Comparison of ENCODE assay signal across 22 cellular contexts in genomic region chr14:77926942-77927341, GRCh38.
DNase-seq lines count a peak whose midpoint lies in the region; ATAC-seq, FAIRE-seq and TF ChIP-seq lines count a peak whose summit lies in the region.
"Had no signal": no experiment of that assay in that cellular context is flagged by ENCODE, and none has a peak within 500 bp of the region (broad histone marks: within the 10 kb centered on the region; RNA-seq: fewer than 3 reads in every experiment).

No MANE protein-coding gene starts in this region.

- CTCF ChIA-PET in HepG2 (lab: Yijun Ruan, JAX; ENCODE audit: low intra/inter-chr PET ratio, low total read pairs), result no interaction called here

- no peaks in the 10 kb centered on the region for H3F3A ChIP-seq in neural progenitor cell (ENCODE audit: low read depth)

- FAIRE-seq in HepG2 (lab: Jason Lieb, UNC), result no peak
- FAIRE-seq: A204.1, GM12891, GM18507, H1 had no signal

- in situ Hi-C loops in HepG2 (cut with HindIII; ENCODE audit: extremely low pct_ligation_motif_present, low pct_unique_long_range_greater_than_20kb), result no loop called here

- TF ChIP-seq EP300 in HepG2 (IDR thresholded peaks at IDR 0.05; ENCODE audit: low read depth in 2 of 2, low read length in 2 of 2), result no peak
- no peak for TF ChIP-seq EP300 in HepG2 (CRISPR knock-in tag; IDR thresholded peaks at IDR 0.05; ENCODE audit: borderline replicate concordance)

- no peak overlapping the region for H3K4me3 ChIP-seq in HepG2 (replicated peaks in 1 of 3; ENCODE audit: insufficient read depth in 1 of 3, low read depth in 2 of 3, low read length in 3 of 3)
- no peak overlapping the region for H3K4me3 ChIP-seq in right lobe of liver
- H3K4me3 ChIP-seq in neural progenitor cell, result no peak overlapping the region
- H3K4me3 ChIP-seq: BLaER1 treated with 17β-estradiol and CSF1 and Interleukin-3, amounts not matched to agents 10 nM and 100 nM had no signal

- no peaks in the 10 kb centered on the region for H3K9me3 ChIP-seq in HepG2 (ENCODE audit: low read length)
- no peaks in the 10 kb centered on the region for H3K9me3 ChIP-seq in right lobe of liver
- no peaks in the 10 kb centered on the region for H3K9me3 ChIP-seq in neural progenitor cell (ENCODE audit: low read depth)
- H3K9me3 ChIP-seq: BE2C had no signal

- H3K36me3 ChIP-seq in HepG2 (replicated peaks in 1 of 2; ENCODE audit: control insufficient read depth in 1 of 2, insufficient read depth in 2 of 2, low read length in 2 of 2) (no peaks in the 10 kb centered on the region), right lobe of liver (no peaks in the 10 kb centered on the region), neural progenitor cell (no peaks in the 10 kb centered on the region)
- H3K36me3 ChIP-seq: BE2C had no signal

- WGBS in HepG2 (ENCODE audit: low lambda C conversion rate), result 81% methylated on average over 7 of the region's 9 CpGs
- WGBS in right lobe of liver (ENCODE audit: insufficient coverage, low coverage, low lambda C conversion rate, missing lambda C conversion rate), result 94% methylated on average over 6 of the region's 9 CpGs

- peaks cover 6% of the 10 kb centered on the region for H3K36me3 Mint-ChIP-seq in neural progenitor cell

- no peak for TF ChIP-seq POLR2A in HepG2 (IDR thresholded peaks at IDR 0.05; ENCODE audit: insufficient read depth in 1 of 2, low read depth in 2 of 2, low read length in 2 of 2)
- no peak for TF ChIP-seq POLR2A in right lobe of liver (IDR thresholded peaks at IDR 0.05)

- H3K27ac ChIP-seq in HepG2 (ENCODE audit: extremely low read length, insufficient read depth, low read length) (no peak overlapping the region), right lobe of liver (no peak overlapping the region), neural progenitor cell (no peak overlapping the region)
- H3K27ac ChIP-seq: 22Rv1; BLaER1 treated with 17β-estradiol and CSF1 and Interleukin-3, amounts not matched to agents 10 nM and 100 nM had no signal

- intact Hi-C loops in HepG2 (cut with micrococcal nuclease; ENCODE audit: unreplicated experiment) (no loop called here), right lobe of liver (cut with DNase I) (no loop called here)

- no peak overlapping the region for H3K4me2 ChIP-seq in HepG2 (ENCODE audit: low read depth, low read length)
- H3K4me2 ChIP-seq in neural progenitor cell, result no peak overlapping the region
- H3K4me2 ChIP-seq: BLaER1 treated with 17β-estradiol and CSF1 and Interleukin-3, amounts not matched to agents 10 nM and 100 nM had no signal

- H3K9me3 Mint-ChIP-seq in neural progenitor cell, result no peaks in the 10 kb centered on the region

- POLR2A ChIA-PET in HepG2 (lab: Yijun Ruan, JAX), result no interaction called here

- H3K27me3 Mint-ChIP-seq in neural progenitor cell (ENCODE audit: insufficient read depth, low read depth), result peaks cover 6% of the 10 kb centered on the region
- H3K27me3 Mint-ChIP-seq: CD4-positive, alpha-beta memory T cell had no signal

- ATAC-seq in HepG2 (no peak), right lobe of liver (no peak)

- H3K27ac Mint-ChIP-seq in neural progenitor cell, result no peak overlapping the region
- H3K27ac Mint-ChIP-seq: CD4-positive, alpha-beta memory T cell had no signal

- peaks cover 10% of the 10 kb centered on the region; the same call in 1 of the 2 replicates for H3K4me1 ChIP-seq in HepG2 (ENCODE audit: insufficient read depth, low read length)
- no peaks in the 10 kb centered on the region for H3K4me1 ChIP-seq in right lobe of liver
- H3K4me1 ChIP-seq in neural progenitor cell, result peaks cover 8% of the 10 kb centered on the region
- H3K4me1 ChIP-seq: BLaER1 treated with 17β-estradiol and CSF1 and Interleukin-3, amounts not matched to agents 10 nM and 100 nM had no signal

- no peak for DNase-seq in HepG2 (ENCODE audit: low spot score)
- no peak for DNase-seq in right lobe of liver
- DNase-seq in SK-N-DZ (ENCODE audit: low spot score), result peak; percentile 49
- peak; percentile 72 for DNase-seq in neural progenitor cell (ENCODE audit: low spot score)
- DNase-seq in activated naive CD4-positive, alpha-beta T cell treated with anti-CD3 and anti-CD28 coated beads, Interleukin-2, amount 50 U/mL, for 16 hours, result no peak
- no peak for DNase-seq in C1 segment of cervical spinal cord (lab: John Stamatoyannopoulos, UW)
- DNase-seq in DMS153 treated with DMSO at 0.1 percent for 48 hours (lab: John Stamatoyannopoulos, UW; ENCODE audit: unreplicated experiment), result no peak
- DNase-seq: AML-193; Calu3; CD4-positive, alpha-beta memory T cell; COR-L47; DMS 273 treated with DMSO at 0.1 percent for 48 hours; GF-D8; H7; HCEC 1CT had no signal

- no TSS peak for BruUV-seq in HepG2 (replicated peaks; lab: Mats Ljungman, UMichigan)

- no peak overlapping the region for H2AFZ ChIP-seq in HepG2 (ENCODE audit: low read length)
- H2AFZ ChIP-seq in neural progenitor cell (replicated peaks), result no peak overlapping the region

- TF ChIP-seq CTCF in HepG2 (CRISPR knock-in tag; IDR thresholded peaks at IDR 0.05) (no peak), right lobe of liver (IDR thresholded peaks at IDR 0.05) (no peak), neural progenitor cell (IDR thresholded peaks at IDR 0.05) (no peak)

- H3K4me1 Mint-ChIP-seq in neural progenitor cell, result peaks cover 7% of the 10 kb centered on the region
- H3K4me1 Mint-ChIP-seq: CD4-positive, alpha-beta memory T cell had no signal

- H4K20me1 ChIP-seq in HepG2 (ENCODE audit: insufficient read depth, low read length) (no peaks in the 10 kb centered on the region), neural progenitor cell (ENCODE audit: low read depth) (no peaks in the 10 kb centered on the region)
- H4K20me1 ChIP-seq: BLaER1 treated with 17β-estradiol and CSF1 and Interleukin-3, amounts not matched to agents 10 nM and 100 nM had no signal

- no peaks in the 10 kb centered on the region for H3K79me2 ChIP-seq in HepG2 (ENCODE audit: insufficient read depth, low read length)
- H3K79me2 ChIP-seq in neural progenitor cell (ENCODE audit: low read depth), result no peaks in the 10 kb centered on the region

- H3K9ac ChIP-seq in HepG2 (ENCODE audit: insufficient read depth, low read depth, low read length) (no peak overlapping the region), neural progenitor cell (no peak overlapping the region)
- H3K9ac ChIP-seq: BLaER1 treated with 17β-estradiol and CSF1 and Interleukin-3, amounts not matched to agents 10 nM and 100 nM had no signal

- no peak for TF ChIP-seq RAD21 in HepG2 (CRISPR knock-in tag; IDR thresholded peaks at IDR 0.05)

- H3K4me3 Mint-ChIP-seq in neural progenitor cell, result no peak overlapping the region
- H3K4me3 Mint-ChIP-seq: CD4-positive, alpha-beta memory T cell had no signal

- H3K27me3 ChIP-seq in HepG2 (ENCODE audit: control insufficient read depth in 1 of 2, insufficient read depth in 2 of 2, low read length in 2 of 2) (no peaks in the 10 kb centered on the region), right lobe of liver (no peaks in the 10 kb centered on the region), neural progenitor cell (no peaks in the 10 kb centered on the region)
- H3K27me3 ChIP-seq: BE2C; BLaER1 treated with 17β-estradiol and CSF1 and Interleukin-3, amounts not matched to agents 10 nM and 100 nM had no signal

TF ChIP-seq in HepG2, 621 proteins besides CTCF, POLR2A, EP300 and RAD21 (continues in another document):
- TF ChIP-seq ZFP36L2 (CRISPR knock-in tag; IDR thresholded peaks at IDR 0.05) (no peak), TFAP4 (IDR thresholded peaks at IDR 0.05; ENCODE audit: borderline replicate concordance, low read depth) (no peak), ZFP91 (CRISPR knock-in tag; IDR thresholded peaks at IDR 0.05; ENCODE audit: borderline replicate concordance) (no peak), CREB1 (IDR thresholded peaks at IDR 0.05) (0 out of 2 replicates have a peak, but pooled peaks have one; percentile 26), CREB1 (CRISPR knock-in tag; IDR thresholded peaks at IDR 0.05) (no peak), ONECUT2 (CRISPR knock-in tag; IDR thresholded peaks at IDR 0.05) (no peak), SP140L (CRISPR knock-in tag; IDR thresholded peaks at IDR 0.05; ENCODE audit: borderline replicate concordance) (no peak), ATF7 (IDR thresholded peaks at IDR 0.05) (peak; percentile 50), ATF7 (CRISPR knock-in tag; IDR thresholded peaks at IDR 0.05) (no peak)

Comparison
In these comparisons a context has a peak if more than half of its experiments do, and no peak if none do; other contexts are left out.
1. DNase-seq: peak in SK-N-DZ (single experiment) and neural progenitor cell (single experiment); none in HepG2 (single experiment), right lobe of liver (0 of 3), activated naive CD4-positive, alpha-beta T cell treated with anti-CD3 and anti-CD28 coated beads, Interleukin-2, amount 50 U/mL, for 16 hours (single experiment), C1 segment of cervical spinal cord (0 of 14) and DMS153 treated with DMSO at 0.1 percent for 48 hours (single experiment).